In genomic region chr9:35615981-35616680, GRCh38 we compare ENCODE assay signal across 9 cellular contexts. TPM values are rescaled to one million over a fixed set of nuclear protein-coding genes. Genes with fewer than 3 reads are reported as not detected.
DNase-seq lines count a peak whose midpoint lies in the region; ATAC-seq and TF ChIP-seq lines count a peak whose summit lies in the region.
"Had no signal": no experiment of that assay in that cellular context is flagged by ENCODE, and none has a peak within 500 bp of the region (broad histone marks: within the 10 kb centered on the region; RNA-seq: fewer than 3 reads in every experiment).

No MANE protein-coding gene starts in this region.

- no peak for TF ChIP-seq RAD21 in SK-N-SH (IDR thresholded peaks at IDR 0.05; ENCODE audit: low read length)

- POLR2A ChIA-PET in SK-N-SH (lab: Yijun Ruan, JAX) = no interaction called here

- H3K36me3 Mint-ChIP-seq in activated naive CD4-positive, alpha-beta T cell treated with anti-CD3 and anti-CD28 coated beads, Interleukin-2, amount 10 ng/mL, durations not matched to agents 7 days and 5 days = no peaks in the 10 kb centered on the region
- peaks cover 2% of the 10 kb centered on the region for H3K36me3 Mint-ChIP-seq in T-helper 17 cell (ENCODE audit: low read depth)

- H3K9ac ChIP-seq in iPS-15b (ENCODE audit: low read depth, low read length) = peak overlapping the region; percentile 41
- no peak overlapping the region for H3K9ac ChIP-seq in SK-N-SH

- TF ChIP-seq EP300 in SK-N-SH (IDR thresholded peaks at IDR 0.05; ENCODE audit: borderline replicate concordance in 1 of 2, low read depth in 1 of 2, low read length in 1 of 2) = no peak

- no peak overlapping the region for H3K4me2 ChIP-seq in SK-N-SH

- no peak for DNase-seq in activated naive CD4-positive, alpha-beta T cell treated with anti-CD3 and anti-CD28 coated beads, Interleukin-2, amount 10 ng/mL, durations not matched to agents 7 days and 5 days
- DNase-seq in activated naive CD4-positive, alpha-beta T cell (lab: John Stamatoyannopoulos, UW) = no peak
- DNase-seq in T-helper 17 cell (no peak), thoracic aorta (ENCODE audit: low spot score) (no peak), gastrocnemius medialis (no peak), LoVo (ENCODE audit: low spot score) (no peak), SK-N-SH (no peak)

- no peak overlapping the region for H2AFZ ChIP-seq in SK-N-SH (ENCODE audit: low read depth)

- TF ChIP-seq CTCF in thoracic aorta (IDR thresholded peaks at IDR 0.05) (no peak), gastrocnemius medialis (IDR thresholded peaks at IDR 0.05 in 4 of 5, conservative IDR thresholded peaks at IDR 0.05 in 1 of 5) (no peak), SK-N-SH (IDR thresholded peaks at IDR 0.05) (no peak)

- H3K9me3 ChIP-seq in T-helper 17 cell (ENCODE audit: control insufficient read depth, low read length, poor library complexity, severe bottlenecking) (no peaks in the 10 kb centered on the region), iPS-15b (ENCODE audit: control insufficient read depth, insufficient read depth, low read length) (no peaks in the 10 kb centered on the region), thoracic aorta (no peaks in the 10 kb centered on the region), gastrocnemius medialis (no peaks in the 10 kb centered on the region), SK-N-SH (no peaks in the 10 kb centered on the region)
- H3K9me3 ChIP-seq: pancreas had no signal

- CTCF ChIA-PET in activated naive CD4-positive, alpha-beta T cell treated with anti-CD3 and anti-CD28 coated beads, Interleukin-2, amount 10 ng/mL, durations not matched to agents 7 days and 5 days (lab: Charles Lee) = interaction anchor here (0.7 to 7.0 kb wide), 19 partner anchors 8 to 115 kb away, joined by 3 to 81 read pairs (median 5); partner anchors contain the start of genes ARHGEF39, CCDC107, RMRP and SIT1
- CTCF ChIA-PET in SK-N-SH (lab: Yijun Ruan, JAX) = interaction anchor here (0.9 to 5.3 kb wide), 7 partner anchors 10 to 59 kb away, joined by 3 to 20 read pairs (median 3); no protein-coding TSS in a partner anchor

- 91% methylated on average over 17 of the region's 17 CpGs for WGBS in SK-N-SH (ENCODE audit: low lambda C conversion rate)

- intact Hi-C loops in gastrocnemius medialis (cut with DNase I; ENCODE audit: low total_unique reads) = no loop called here

- no peaks in the 10 kb centered on the region for H3K36me3 ChIP-seq in iPS-15b (ENCODE audit: control insufficient read depth, insufficient read depth, low read length)
- H3K36me3 ChIP-seq in thoracic aorta = no peaks in the 10 kb centered on the region
- H3K36me3 ChIP-seq in gastrocnemius medialis = no peaks in the 10 kb centered on the region
- no peaks in the 10 kb centered on the region for H3K36me3 ChIP-seq in SK-N-SH (replicated peaks in 1 of 2; ENCODE audit: control insufficient read depth in 1 of 2, insufficient read depth in 2 of 2, low read length in 1 of 2)
- H3K36me3 ChIP-seq: pancreas had no signal

- TF ChIP-seq POLR2A in gastrocnemius medialis (IDR thresholded peaks at IDR 0.05) = no peak

- peaks cover 27% of the 10 kb centered on the region for H3K27me3 Mint-ChIP-seq in activated naive CD4-positive, alpha-beta T cell treated with anti-CD3 and anti-CD28 coated beads, Interleukin-2, amount 10 ng/mL, durations not matched to agents 7 days and 5 days
- H3K27me3 Mint-ChIP-seq in T-helper 17 cell = no peaks in the 10 kb centered on the region

- peak overlapping the region; percentile 88 for H3K4me3 ChIP-seq in iPS-15b (ENCODE audit: low read depth, low read length)
- H3K4me3 ChIP-seq in thoracic aorta = peak overlapping the region; percentile 70
- H3K4me3 ChIP-seq in gastrocnemius medialis = no peak overlapping the region
- no peak overlapping the region for H3K4me3 ChIP-seq in SK-N-SH (ENCODE audit: low read depth in 2 of 2, low read length in 1 of 2)

- H3K27ac Mint-ChIP-seq in activated naive CD4-positive, alpha-beta T cell treated with anti-CD3 and anti-CD28 coated beads, Interleukin-2, amount 10 ng/mL, durations not matched to agents 7 days and 5 days = peak overlapping the region; percentile 50
- H3K27ac Mint-ChIP-seq in T-helper 17 cell = peak overlapping the region; percentile 94

- H3K27ac ChIP-seq in thoracic aorta (no peak overlapping the region), gastrocnemius medialis (no peak overlapping the region), SK-N-SH (ENCODE audit: low read depth in 2 of 2, low read length in 1 of 2) (no peak overlapping the region)
- H3K27ac ChIP-seq: pancreas had no signal

- no peaks in the 10 kb centered on the region for H4K20me1 ChIP-seq in SK-N-SH (ENCODE audit: insufficient read depth)

- peaks cover 52% of the 10 kb centered on the region for H3K4me1 Mint-ChIP-seq in activated naive CD4-positive, alpha-beta T cell treated with anti-CD3 and anti-CD28 coated beads, Interleukin-2, amount 10 ng/mL, durations not matched to agents 7 days and 5 days
- peaks cover 57% of the 10 kb centered on the region for H3K4me1 Mint-ChIP-seq in T-helper 17 cell

- H3K27me3 ChIP-seq in iPS-15b (ENCODE audit: control insufficient read depth, insufficient read depth, low read length) (peaks cover 34% of the 10 kb centered on the region), thoracic aorta (replicated peaks; ENCODE audit: insufficient read depth) (no peaks in the 10 kb centered on the region), gastrocnemius medialis (peaks cover 6 to 17% (median 10%) of the 10 kb centered on the region in 3 donors), SK-N-SH (ENCODE audit: insufficient read depth) (0 out of 2 replicates have a peak, but pooled peaks cover 4% of the 10 kb centered on the region)
- H3K27me3 ChIP-seq: pancreas had no signal

- H3K79me2 ChIP-seq in SK-N-SH (ENCODE audit: insufficient read depth) = no peaks in the 10 kb centered on the region

- no peaks in the 10 kb centered on the region for H3K9me2 ChIP-seq in SK-N-SH

- H3K9me3 Mint-ChIP-seq in activated naive CD4-positive, alpha-beta T cell treated with anti-CD3 and anti-CD28 coated beads, Interleukin-2, amount 10 ng/mL, durations not matched to agents 7 days and 5 days = no peaks in the 10 kb centered on the region

- no peaks in the 10 kb centered on the region for H3K4me1 ChIP-seq in iPS-15b (ENCODE audit: control insufficient read depth, insufficient read depth, low read length)
- H3K4me1 ChIP-seq in thoracic aorta (ENCODE audit: control insufficient read depth in 1 of 2, low read depth in 2 of 2) = peaks cover 0 to 5% of the 10 kb centered on the region in 2 donors
- H3K4me1 ChIP-seq in gastrocnemius medialis = peaks cover 0 to 4% of the 10 kb centered on the region in 2 donors
- H3K4me1 ChIP-seq in SK-N-SH (ENCODE audit: control insufficient read depth in 1 of 2, insufficient read depth in 2 of 2, low read depth in 1 of 2, low read length in 1 of 2) = peaks cover 0 to 12% of the 10 kb centered on the region in 2 experiments; a peak in 1 of 4 replicates
- H3K4me1 ChIP-seq: pancreas had no signal

- peak overlapping the region; percentile 80 for H3K4me3 Mint-ChIP-seq in activated naive CD4-positive, alpha-beta T cell treated with anti-CD3 and anti-CD28 coated beads, Interleukin-2, amount 10 ng/mL, durations not matched to agents 7 days and 5 days
- H3K4me3 Mint-ChIP-seq in T-helper 17 cell = peak overlapping the region; percentile 92

- in situ Hi-C loops in gastrocnemius medialis (cut with MboI; ENCODE audit: low sequenced_read_pairs in 4 of 4) = no loop called here

- no peaks in the 10 kb centered on the region for H3F3A ChIP-seq in SK-N-SH (replicated peaks; ENCODE audit: insufficient read depth)

- ATAC-seq in T-helper 17 cell (no peak), thoracic aorta (ENCODE audit: insufficient number of reproducible peaks, low FRiP score, low read depth) (no peak), gastrocnemius medialis (no peak)

TF ChIP-seq in SK-N-SH, 30 proteins besides CTCF, POLR2A, EP300 and RAD21 (continues in another document):
- TF ChIP-seq SMC3 (IDR thresholded peaks at IDR 0.05; ENCODE audit: low read depth, low read length) (no peak), GABPA (IDR thresholded peaks at IDR 0.05; ENCODE audit: low read depth) (no peak)

RNA-seq across cellular contexts. Expression of gene CD72, which starts 2.1 kb away (rescaled TPM):
- total RNA-seq in T-helper 17 cell (1 to 10 TPM; 3.5 to 8.1 TPM), thoracic aorta (1 to 10 TPM; 2.2 to 9.9 TPM), gastrocnemius medialis (10 to 100 TPM in 1 of 4 donors, under 1 TPM in 3; 0.40 to 18.3 (median 0.68) TPM)
- polyA plus RNA-seq in SK-N-SH (2012; rRNA removed) = 2.5 and 2.7 TPM in 2 replicates
- 0.87 and 1.1 TPM in 2 replicates for polyA plus RNA-seq in SK-N-SH (2012; cell fraction: cytosol; rRNA removed)
- 15.4 and 17.6 TPM in 2 replicates for polyA plus RNA-seq in SK-N-SH (2012; cell fraction: nucleus; rRNA removed)

RNA-seq across cellular contexts. Expression of gene TESK1, which starts 11.1 kb away (rescaled TPM):
- total RNA-seq in T-helper 17 cell (10 to 100 TPM; 31.7 to 31.9 TPM), thoracic aorta (10 to 100 TPM; 64.5 to 69.9 TPM), gastrocnemius medialis (100 to 1,000 TPM in 1 of 4 donors, 10 to 100 TPM in 3; 48.1 to 108 (median 65.4) TPM)
- polyA plus RNA-seq in SK-N-SH (2012; rRNA removed) = 26.0 TPM in 2 replicates
- polyA plus RNA-seq in SK-N-SH (2012; cell fraction: cytosol; rRNA removed) = 8.6 and 13.0 TPM in 2 replicates
- 154 and 162 TPM in 2 replicates for polyA plus RNA-seq in SK-N-SH (2012; cell fraction: nucleus; rRNA removed)

RNA-seq across cellular contexts. Expression of gene SIT1, which starts 34.6 kb away (rescaled TPM):
- total RNA-seq in T-helper 17 cell (10 to 100 TPM; 33.9 to 48.9 TPM), thoracic aorta (under 1 TPM in 1 of 2 donors, not detected in 1; 0.68 TPM), gastrocnemius medialis (not detected)
- polyA plus RNA-seq in SK-N-SH (2012; rRNA removed) = not detected in 2 replicates
- not detected in 2 replicates for polyA plus RNA-seq in SK-N-SH (2012; cell fraction: cytosol; rRNA removed)
- polyA plus RNA-seq in SK-N-SH (2012; cell fraction: nucleus; rRNA removed) = not detected in 2 replicates

RNA-seq across cellular contexts. Expression of gene RMRP, which starts 41.7 kb away (rescaled TPM):
- total RNA-seq in T-helper 17 cell = over 10,000 TPM in 1 of 2 donors, 1,000 to 10,000 TPM in 1; 7,466 to 10,512 TPM
- 1,000 to 10,000 TPM; 1,550 to 5,543 TPM for total RNA-seq in thoracic aorta
- 100 to 1,000 TPM; 115 to 715 (median 367) TPM for total RNA-seq in gastrocnemius medialis
- polyA plus RNA-seq in SK-N-SH (2012; rRNA removed) = 64.9 and 157 TPM in 2 replicates
- polyA plus RNA-seq in SK-N-SH (2012; cell fraction: cytosol; rRNA removed) = not detected in 2 replicates
- polyA plus RNA-seq in SK-N-SH (2012; cell fraction: nucleus; rRNA removed) = 125 TPM in 1 of 2 replicates, not detected in the other

RNA-seq across cellular contexts. Expression of gene CCDC107, which starts 42.0 kb away (rescaled TPM):
- total RNA-seq in T-helper 17 cell (10 to 100 TPM; 27.7 to 35.2 TPM), thoracic aorta (10 to 100 TPM; 75.2 to 92.2 TPM), gastrocnemius medialis (10 to 100 TPM; 21.9 to 45.3 (median 31.5) TPM)
- polyA plus RNA-seq in SK-N-SH (2012; rRNA removed) = 20.9 and 22.0 TPM in 2 replicates
- 18.4 and 19.9 TPM in 2 replicates for polyA plus RNA-seq in SK-N-SH (2012; cell fraction: cytosol; rRNA removed)
- 23.6 and 25.8 TPM in 2 replicates for polyA plus RNA-seq in SK-N-SH (2012; cell fraction: nucleus; rRNA removed)

Comparison
In these comparisons a context has a peak if more than half of its experiments do, and no peak if none do; other contexts are left out.
1. H3K4me3 ChIP-seq: peak in iPS-15b (single experiment) and thoracic aorta (single experiment); none in gastrocnemius medialis (0 of 4) and SK-N-SH (0 of 2).
2. RNA of gene SIT1, which starts 34.6 kb away (total RNA-seq): 33.9 to 48.9 TPM in T-helper 17 cell; 0.68 TPM in thoracic aorta and not detected in gastrocnemius medialis; every median in the first group is over 10 times any median in the second.